8 cellular contexts compared by ENCODE assay signal in the genomic region with DNA sequence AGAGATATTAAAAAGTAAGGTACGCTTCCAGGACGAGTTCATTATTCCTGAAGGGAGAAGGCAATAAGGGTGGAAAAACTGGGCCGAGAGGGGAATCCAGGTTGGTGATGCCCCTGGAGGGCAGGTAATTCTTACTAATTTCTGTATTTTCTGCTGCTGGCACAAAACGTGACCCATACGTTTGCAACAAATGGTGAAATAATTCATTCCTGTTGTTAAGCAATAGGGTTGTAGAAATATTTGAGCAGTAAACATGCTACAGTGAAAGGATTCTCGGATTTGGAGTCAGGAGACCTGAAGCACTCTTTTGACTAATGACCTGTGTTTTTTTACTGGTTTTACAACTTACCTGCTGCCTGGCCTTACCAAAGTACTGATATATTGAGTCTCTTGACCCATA. TPM values are rescaled to one million over a fixed set of nuclear protein-coding genes. Genes with fewer than 3 reads are reported as not detected.
DNase-seq lines count a peak whose midpoint lies in the region; ATAC-seq, FAIRE-seq and TF ChIP-seq lines count a peak whose summit lies in the region.

No MANE protein-coding gene starts in this region.

- peak overlapping the region; percentile 98 to 100 (median 99) for H3K4me3 Mint-ChIP-seq in CD8-positive, alpha-beta memory T cell

- no peak for ATAC-seq in pancreas

- FAIRE-seq in pancreas (lab: Jason Lieb, UNC), result no peak

- H3K9me3 ChIP-seq in CD8-positive, alpha-beta memory T cell (ENCODE audit: low read length), result no peaks in the 10 kb centered on the region
- H3K9me3 ChIP-seq in Peyer's patch, result no peaks in the 10 kb centered on the region
- no peaks in the 10 kb centered on the region for H3K9me3 ChIP-seq in esophagus (ENCODE audit: control insufficient read depth in 2 of 2, insufficient read depth in 1 of 2, low read depth in 1 of 2, low read length in 1 of 2)
- no peaks in the 10 kb centered on the region for H3K9me3 ChIP-seq in pancreas

- peaks cover 34% of the 10 kb centered on the region for H3K4me1 ChIP-seq in CD8-positive, alpha-beta memory T cell (ENCODE audit: insufficient read depth, low read length)
- peaks cover 0 to 23% (median 6%) of the 10 kb centered on the region in 4 donors for H3K4me1 ChIP-seq in Peyer's patch
- no peaks in the 10 kb centered on the region for H3K4me1 ChIP-seq in esophagus (ENCODE audit: control insufficient read depth in 2 of 2, insufficient read depth in 2 of 2, low read length in 1 of 2)
- peaks cover 8 to 24% (median 18%) of the 10 kb centered on the region in 3 donors for H3K4me1 ChIP-seq in pancreas

- CTCF ChIA-PET in CD8-positive, alpha-beta memory T cell (lab: Charles Lee), result interaction anchor here (1.1 to 1.9 kb wide), 3 partner anchors 36 to 292 kb away, joined by 3 to 7 read pairs (median 6); partner anchors contain the start of genes DDIAS, PCF11 and PRCP
- CTCF ChIA-PET in HEK293T (lab: Yijun Ruan, JAX), result no interaction called here

- intact Hi-C loops in pancreas (cut with DNase I), result no loop called here

- no peak for TF ChIP-seq POLR2A in Peyer's patch (IDR thresholded peaks at IDR 0.05)

- WGBS in esophagus, 2 donors, result 7 to 8% methylated on average over 6 of the region's 6 CpGs
- 1 to 3% methylated on average over 6 of the region's 6 CpGs for WGBS in pancreas, 2 donors

- no peaks in the 10 kb centered on the region for H3K27me3 ChIP-seq in CD8-positive, alpha-beta memory T cell (ENCODE audit: insufficient read depth, low read length, poor library complexity, severe bottlenecking)
- H3K27me3 ChIP-seq in Peyer's patch, result no peaks in the 10 kb centered on the region
- H3K27me3 ChIP-seq in esophagus (ENCODE audit: control insufficient read depth in 1 of 2, insufficient read depth in 2 of 2, low read length in 2 of 2), result no peaks in the 10 kb centered on the region
- H3K27me3 ChIP-seq in pancreas, result no peaks in the 10 kb centered on the region

- no peak for DNase-seq in CD8-positive, alpha-beta memory T cell
- DNase-seq in Peyer's patch (no peak), pancreas (no peak), 8988T (no peak), SK-N-DZ (ENCODE audit: low spot score) (no peak), HEK293T (ENCODE audit: extremely low spot score) (no peak), iPS-NIHi7 (ENCODE audit: extremely low spot score) (no peak)

- no peak for TF ChIP-seq CTCF in Peyer's patch (IDR thresholded peaks at IDR 0.05)
- TF ChIP-seq CTCF in pancreas (IDR thresholded peaks at IDR 0.05), result no peak

- peak overlapping the region; percentile 99 for H3K27ac ChIP-seq in CD8-positive, alpha-beta memory T cell (ENCODE audit: low read depth, low read length)
- H3K27ac ChIP-seq in Peyer's patch (peak overlapping the region; percentile 88 to 93 (median 90)), esophagus (ENCODE audit: low read depth in 2 of 2, low read length in 1 of 2) (peak overlapping the region; percentile 88 to 98), pancreas (peak overlapping the region; percentile 80 to 91 (median 85))

- peak overlapping the region; percentile 98 to 100 (median 100) for H3K27ac Mint-ChIP-seq in CD8-positive, alpha-beta memory T cell

- peaks cover 0 to 3% of the 10 kb centered on the region in 2 donors for H3K27me3 Mint-ChIP-seq in CD8-positive, alpha-beta memory T cell

- H3K4me3 ChIP-seq in CD8-positive, alpha-beta memory T cell (ENCODE audit: low read length), result peak overlapping the region; percentile 96
- H3K4me3 ChIP-seq in Peyer's patch, result peak overlapping the region; percentile 69 to 92 (median 86)
- peak overlapping the region; percentile 82 to 98 for H3K4me3 ChIP-seq in esophagus (ENCODE audit: low read depth in 1 of 2, low read length in 2 of 2)
- H3K4me3 ChIP-seq in pancreas, result peak overlapping the region; percentile 50 to 87 (median 62)

- no peaks in the 10 kb centered on the region for H3K9me3 Mint-ChIP-seq in CD8-positive, alpha-beta memory T cell

- H3K36me3 Mint-ChIP-seq in CD8-positive, alpha-beta memory T cell, result peaks cover 0 to 52% (median 15%) of the 10 kb centered on the region in 3 donors

- POLR2A ChIA-PET in CD8-positive, alpha-beta memory T cell (lab: Charles Lee), result interaction anchor here (0.8 to 2.5 kb wide), 4 partner anchors 12 to 288 kb away, joined by 3 to 22 read pairs (median 4); partner anchors contain the start of gene PCF11
- POLR2A ChIA-PET in HEK293T (lab: Yijun Ruan, JAX), result interaction anchor here (1.0 to 1.4 kb wide), 2 partner anchors 36 to 93 kb away, joined by 4 read pairs; partner anchors contain the start of genes CCDC90B and PCF11

- peaks cover 5% of the 10 kb centered on the region for H3K36me3 ChIP-seq in CD8-positive, alpha-beta memory T cell (ENCODE audit: insufficient read depth, low read length)
- H3K36me3 ChIP-seq in Peyer's patch (peaks cover 0 to 33% (median 0%) of the 10 kb centered on the region in 3 donors), esophagus (ENCODE audit: control insufficient read depth in 2 of 2, insufficient read depth in 2 of 2, low read length in 1 of 2) (peaks cover 0 to 2% of the 10 kb centered on the region in 2 donors), pancreas (peaks cover 0 to 23% (median 0%) of the 10 kb centered on the region in 3 donors)

- H3K4me1 Mint-ChIP-seq in CD8-positive, alpha-beta memory T cell, result peaks cover 52 to 62% (median 59%) of the 10 kb centered on the region in 3 donors

TF ChIP-seq in HEK293T, 16 proteins besides CTCF, POLR2A, EP300 and RAD21:
- TF ChIP-seq FOXM1 (IDR thresholded peaks at IDR 0.05; ENCODE audit: borderline replicate concordance), result no peak
- no peak for TF ChIP-seq BHLHE40 (IDR thresholded peaks at IDR 0.05; ENCODE audit: borderline replicate concordance)
- TF ChIP-seq SUZ12 (IDR thresholded peaks at IDR 0.05), result no peak
- no peak for TF ChIP-seq ZNF384 (IDR thresholded peaks at IDR 0.05)
- no peak for TF ChIP-seq L3MBTL2 (conservative IDR thresholded peaks at IDR 0.05)
- no peak for TF ChIP-seq FOXK2 (IDR thresholded peaks at IDR 0.05)
- TF ChIP-seq FOXA1 (IDR thresholded peaks at IDR 0.05), result no peak
- TF ChIP-seq TARDBP (IDR thresholded peaks at IDR 0.05), result no peak
- TF ChIP-seq ELF4 (IDR thresholded peaks at IDR 0.05), result no peak
TF ChIP-seq in HEK293T: peak in this region for 0.

RNA-seq across cellular contexts. Expression of gene ANKRD42, which starts 0.7 kb away (rescaled TPM):
- total RNA-seq in CD8-positive, alpha-beta memory T cell, result 10 to 100 TPM in 1 of 2 experiments, 1 to 10 TPM in 1; 9.7 to 10.3 TPM
- 6.0 TPM for polyA plus RNA-seq in CD8-positive, alpha-beta memory T cell
- total RNA-seq in Peyer's patch (10 to 100 TPM in 2 of 4 donors, 1 to 10 TPM in 2; 3.6 to 27.2 (median 9.8) TPM), pancreas (1 to 10 TPM; 4.1 to 8.1 (median 5.3) TPM)
- polyA plus RNA-seq in esophagus (1 to 10 TPM; 2.2 to 3.1 TPM), pancreas (1 to 10 TPM; 3.5 to 5.4 TPM)
- polyA plus RNA-seq in SK-N-DZ (2014; cell fraction: cytosol; rRNA removed), result 1.7 and 3.2 TPM in 2 replicates
- 3.0 and 4.1 TPM in 2 replicates for polyA plus RNA-seq in SK-N-DZ (2014; cell fraction: nucleus; rRNA removed)

RNA-seq across cellular contexts. Expression of gene PCF11, which starts 35.9 kb away (rescaled TPM):
- 10 to 100 TPM; 58.8 to 63.7 TPM for total RNA-seq in CD8-positive, alpha-beta memory T cell
- polyA plus RNA-seq in CD8-positive, alpha-beta memory T cell, result 34.2 TPM
- total RNA-seq in Peyer's patch (100 to 1,000 TPM in 1 of 4 donors, 10 to 100 TPM in 3; 53.1 to 153 (median 75.3) TPM), pancreas (10 to 100 TPM; 18.4 to 34.3 (median 25.3) TPM)
- polyA plus RNA-seq in esophagus (10 to 100 TPM; 24.7 to 38.7 TPM), pancreas (10 to 100 TPM; 23.5 to 31.2 TPM)
- 38.6 and 50.8 TPM in 2 replicates for polyA plus RNA-seq in SK-N-DZ (2014; cell fraction: cytosol; rRNA removed)
- 108 and 120 TPM in 2 replicates for polyA plus RNA-seq in SK-N-DZ (2014; cell fraction: nucleus; rRNA removed)
